In genomic region chr2:174697267-174697666, GRCh38 we compare ENCODE assay signal across 8 cellular contexts.
DNase-seq lines count a peak whose midpoint lies in the region; ATAC-seq and TF ChIP-seq lines count a peak whose summit lies in the region.

No MANE protein-coding gene starts in this region.

- peak; percentile 57 for DNase-seq in Daoy (ENCODE audit: low read depth)
- DNase-seq in HK-2 (ENCODE audit: unreplicated experiment): peak; percentile 52
- peak; percentile 76 for DNase-seq in PC-3
- DNase-seq in activated T-cell treated with anti-CD3 and anti-CD28 coated beads, Interleukin-2, amount 50 U/mL, for 48 hours: peak; percentile 76 to 78
- DNase-seq in fibroblast of pulmonary artery (ENCODE audit: low read depth): peak; percentile 66
- DNase-seq in osteoblast (ENCODE audit: insufficient read length, low spot score, missing footprints): peak; percentile 94

- POLR2A ChIA-PET in PC-3 (lab: Charles Lee; ENCODE audit: unreplicated experiment): interaction anchor here (0.6 kb wide), 1 partner anchor 305 kb away, joined by 3 read pairs; no protein-coding TSS in a partner anchor

- H3K9ac ChIP-seq in PC-3 (ENCODE audit: low read length): no peak overlapping the region

- H3K4me3 ChIP-seq in PC-3 (ENCODE audit: low read length) (no peak overlapping the region), fibroblast of pulmonary artery (replicated peaks; ENCODE audit: low read depth, low read length) (no peak overlapping the region), osteoblast (ENCODE audit: insufficient read depth, low read length) (no peak overlapping the region)

- H4K20me1 ChIP-seq in PC-3 (ENCODE audit: low read length) (no peaks in the 10 kb centered on the region), osteoblast (ENCODE audit: insufficient read depth, low read length) (no peaks in the 10 kb centered on the region)

- no peaks in the 10 kb centered on the region for H3K9me2 ChIP-seq in PC-3 (replicated peaks; ENCODE audit: low read length)

- no TSS peak for BruUV-seq in PC-3 (replicated peaks; lab: Mats Ljungman, UMichigan)

- H3K9me3 ChIP-seq in PC-3 (ENCODE audit: low read length) (no peaks in the 10 kb centered on the region), osteoblast (ENCODE audit: low read depth, low read length) (no peaks in the 10 kb centered on the region)

- TF ChIP-seq CTCF in PC-3 (conservative IDR thresholded peaks at IDR 0.05; ENCODE audit: low read depth, low read length) (peak; percentile 88), fibroblast of pulmonary artery (IDR thresholded peaks at IDR 0.05; ENCODE audit: low read length, missing control alignments) (peak; percentile 96), osteoblast (IDR thresholded peaks at IDR 0.05; ENCODE audit: extremely low read depth, low read depth, low read length) (peak; percentile 97)

- intact Hi-C loops in PC-3 (cut with micrococcal nuclease): no loop called here

- no peaks in the 10 kb centered on the region for H3F3A ChIP-seq in PC-3 (ENCODE audit: low read length, unreplicated experiment)

- CTCF ChIA-PET in PC-3 (lab: Charles Lee): interaction anchor here (0.5 to 0.9 kb wide), 9 partner anchors 8 to 419 kb away, joined by 3 to 10 read pairs (median 4); partner anchors contain the start of gene WIPF1

- no peak overlapping the region for H2AFZ ChIP-seq in PC-3 (ENCODE audit: low read length)
- H2AFZ ChIP-seq in osteoblast (ENCODE audit: low read length): no peak overlapping the region

- H3K27ac ChIP-seq in PC-3 (ENCODE audit: low read length) (no peak overlapping the region), osteoblast (ENCODE audit: low read depth, low read length) (no peak overlapping the region)

- H3K79me2 ChIP-seq in PC-3 (ENCODE audit: low read length) (no peaks in the 10 kb centered on the region), osteoblast (ENCODE audit: insufficient read depth, low read length) (no peaks in the 10 kb centered on the region)

- H3K4me1 ChIP-seq in PC-3 (ENCODE audit: insufficient read depth, low read length) (no peaks in the 10 kb centered on the region), osteoblast (ENCODE audit: insufficient read depth, low read length) (no peaks in the 10 kb centered on the region)

- H3K27me3 ChIP-seq in PC-3 (ENCODE audit: low read length): peaks cover 6% of the 10 kb centered on the region
- peaks cover 28% of the 10 kb centered on the region for H3K27me3 ChIP-seq in osteoblast (ENCODE audit: insufficient read depth, low read length)

- H3K36me3 ChIP-seq in PC-3 (ENCODE audit: low read depth, low read length): no peaks in the 10 kb centered on the region
- no peaks in the 10 kb centered on the region for H3K36me3 ChIP-seq in osteoblast (ENCODE audit: insufficient read depth, low read length)

- peak; percentile 91 for ATAC-seq in GM21390 (IDR thresholded peaks at IDR 0.05; ENCODE audit: unreplicated experiment)
- peak; percentile 98 for ATAC-seq in PC-3
- no peak for ATAC-seq in HG02970 (IDR thresholded peaks at IDR 0.05; ENCODE audit: low FRiP score, unreplicated experiment)

- H3K4me2 ChIP-seq in PC-3 (ENCODE audit: low read length) (no peak overlapping the region), osteoblast (ENCODE audit: insufficient read depth, low read length) (no peak overlapping the region)
